Comparison of ENCODE assay signal across 8 cellular contexts in the genomic region with DNA sequence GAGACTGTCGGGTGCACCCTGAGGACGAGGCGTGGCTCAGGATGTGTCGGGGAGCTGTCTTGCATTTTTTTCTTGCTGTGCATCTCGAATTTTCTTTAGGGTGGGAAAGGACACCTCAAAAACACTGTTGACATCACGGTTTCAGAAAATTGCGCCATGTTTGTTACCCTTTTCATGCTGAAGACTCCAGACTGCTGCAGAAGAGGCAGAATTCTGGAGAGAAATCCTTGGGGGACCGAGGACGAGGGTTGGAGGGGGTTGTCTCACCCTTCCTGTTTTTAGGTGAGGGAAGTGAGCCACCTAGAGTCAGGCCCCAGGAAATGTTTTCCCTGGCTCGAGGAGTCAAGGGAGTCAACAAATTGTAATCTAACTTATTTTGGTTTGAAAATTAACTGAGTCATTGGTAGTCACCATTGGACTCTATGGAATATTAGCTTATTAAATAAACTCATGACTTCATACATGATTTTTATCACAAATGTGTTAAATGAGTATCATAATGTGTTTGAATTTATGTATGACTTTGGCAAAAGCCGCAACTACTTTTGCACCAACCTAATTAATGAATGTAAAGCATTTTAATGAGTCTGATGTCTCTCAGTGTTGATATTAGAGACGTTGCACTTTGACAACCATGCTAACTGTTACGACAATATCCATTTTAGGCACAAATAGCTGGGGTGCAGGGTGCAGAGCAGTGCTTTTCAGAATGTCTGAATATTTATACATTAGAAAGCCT. TPM values are rescaled to one million over a fixed set of nuclear protein-coding genes. Genes with fewer than 3 reads are reported as not detected.
DNase-seq lines count a peak whose midpoint lies in the region; TF ChIP-seq lines count a peak whose summit lies in the region.

No MANE protein-coding gene starts in this region.

- H3K36me3 ChIP-seq in H7 (replicated peaks; ENCODE audit: control insufficient read depth, insufficient read depth, low read length), result no peaks in the 10 kb centered on the region; the same call in 1 of the 2 replicates
- peaks cover 5% of the 10 kb centered on the region for H3K36me3 ChIP-seq in SK-N-MC (ENCODE audit: insufficient read depth, low read length)
- H3K36me3 ChIP-seq in sigmoid colon, result peaks cover 0 to 3% (median 0%) of the 10 kb centered on the region in 4 donors

- H3K4me1 ChIP-seq in sigmoid colon, result peaks cover 0 to 38% (median 19%) of the 10 kb centered on the region in 4 donors

- peak overlapping the region; percentile 69 for H3K27ac ChIP-seq in SK-N-MC
- peak overlapping the region; percentile 91 to 96 (median 94) for H3K27ac ChIP-seq in sigmoid colon

- TF ChIP-seq EP300 in sigmoid colon (IDR thresholded peaks at IDR 0.05), result peak in 1 of 4 donors; percentile 5

- intact Hi-C loops in sigmoid colon (cut with DNase I), result loop anchor here (1.0 to 10.0 kb wide), 4 partner anchors 56 to 1645 kb away; a partner anchor contains a TSS

- DNase-seq in GM10266 (ENCODE audit: extremely low spot score), result peak; percentile 68
- peak; percentile 79 for DNase-seq in H7
- DNase-seq in LNCaP clone FGC (ENCODE audit: low read depth), result peak; percentile 58
- peak; percentile 50 for DNase-seq in SK-N-MC (ENCODE audit: low read depth, low spot score)
- DNase-seq in astrocyte of the hippocampus (ENCODE audit: low read depth, low spot score), result peak; percentile 89
- DNase-seq in iPS DF 19.7 (ENCODE audit: low read depth, low spot score), result peak; percentile 35
- DNase-seq in sigmoid colon, result peak; percentile 80
- no peak for DNase-seq in epidermal melanocyte (ENCODE audit: insufficient read length, low spot score)

- no peaks in the 10 kb centered on the region for H3K9me3 ChIP-seq in SK-N-MC (ENCODE audit: low read depth, low read length)
- H3K9me3 ChIP-seq in sigmoid colon, result no peaks in the 10 kb centered on the region

- H3K27me3 ChIP-seq in H7 (ENCODE audit: control insufficient read depth, insufficient read depth, low read length) (no peaks in the 10 kb centered on the region), sigmoid colon (no peaks in the 10 kb centered on the region)

- peak; percentile 78 for TF ChIP-seq CTCF in GM10266 (IDR thresholded peaks at IDR 0.05; ENCODE audit: control insufficient read depth, insufficient read depth, low read depth, missing control alignments)
- TF ChIP-seq CTCF in LNCaP clone FGC (IDR thresholded peaks at IDR 0.05; ENCODE audit: control insufficient read depth, extremely low read depth, insufficient read depth), result peak; percentile 81
- peak; percentile 61 to 80 (median 63) for TF ChIP-seq CTCF in sigmoid colon (IDR thresholded peaks at IDR 0.05)

- 4 to 9% methylated on average over 13 of the region's 13 CpGs for WGBS in sigmoid colon, 2 donors

- H3K4me3 ChIP-seq in H7 (ENCODE audit: insufficient read depth, low read depth, low read length), result peak overlapping the region; percentile 89
- peak overlapping the region; percentile 95 for H3K4me3 ChIP-seq in LNCaP clone FGC (ENCODE audit: low read depth, low read length)
- peak overlapping the region; percentile 100 for H3K4me3 ChIP-seq in SK-N-MC
- peak overlapping the region; percentile 70 to 95 (median 88) for H3K4me3 ChIP-seq in sigmoid colon

- H3K9ac ChIP-seq in SK-N-MC (ENCODE audit: insufficient read length), result peak overlapping the region; percentile 84

- TF ChIP-seq POLR2A in sigmoid colon (IDR thresholded peaks at IDR 0.05), result no peak

RNA-seq across cellular contexts. Expression of a gene that starts 0.7 kb away (rescaled TPM):
- 7.0 and 9.2 TPM in 2 replicates for total RNA-seq in H7 (2014; rRNA removed; shearing (Covaris generic))
- total RNA-seq in sigmoid colon, result 10 to 100 TPM; 15.5 to 23.7 (median 19.2) TPM
- 10 to 100 TPM in 1 of 3 donors, 1 to 10 TPM in 2; 8.0 to 10.4 (median 9.0) TPM for polyA plus RNA-seq in sigmoid colon

RNA-seq across cellular contexts. Expression of a gene that starts 28.5 kb away (rescaled TPM):
- 28.8 and 44.2 TPM in 2 replicates for total RNA-seq in H7 (2014; rRNA removed; shearing (Covaris generic))
- 1 to 10 TPM in 1 of 4 donors, under 1 TPM in 3; 0.54 to 1.1 (median 0.74) TPM for total RNA-seq in sigmoid colon
- polyA plus RNA-seq in sigmoid colon, result 1 to 10 TPM in 1 of 3 donors, under 1 TPM in 1, not detected in 1; 0.60 to 2.1 TPM

RNA-seq across cellular contexts. Expression of a gene that starts 55.4 kb away (rescaled TPM):
- total RNA-seq in H7 (2014; rRNA removed; shearing (Covaris generic)), result 126 and 169 TPM in 2 replicates
- 1 to 10 TPM; 1.1 to 5.8 (median 2.6) TPM for total RNA-seq in sigmoid colon
- polyA plus RNA-seq in sigmoid colon, result 1 to 10 TPM in 2 of 3 donors, under 1 TPM in 1; 0.46 to 2.4 (median 1.8) TPM

RNA-seq across cellular contexts. Expression of a gene that starts 55.5 kb away (rescaled TPM):
- total RNA-seq in H7 (2014; rRNA removed; shearing (Covaris generic)), result 4.5 and 5.6 TPM in 2 replicates
- total RNA-seq in sigmoid colon, result 1 to 10 TPM; 4.9 to 7.1 (median 6.1) TPM
- polyA plus RNA-seq in sigmoid colon, result 1 to 10 TPM in 2 of 3 donors, under 1 TPM in 1; 0.92 to 2.8 (median 2.4) TPM

Comparison
In these comparisons a context has a peak if more than half of its experiments do, and no peak if none do; other contexts are left out.
1. RNA of a gene that starts 28.5 kb away (total RNA-seq): 28.8 to 44.2 TPM in H7; 0.54 to 1.1 TPM in sigmoid colon; every median in the first group is over 10 times any median in the second.
2. RNA of a gene that starts 55.4 kb away (total RNA-seq): 126 to 169 TPM in H7; 1.1 to 5.8 TPM in sigmoid colon; every median in the first group is over 10 times any median in the second.
3. Peak in every context shown above with its lines, with median percentiles within 50 percentile points of each other: CTCF ChIP-seq and H3K4me3 ChIP-seq.